In the genomic region with DNA sequence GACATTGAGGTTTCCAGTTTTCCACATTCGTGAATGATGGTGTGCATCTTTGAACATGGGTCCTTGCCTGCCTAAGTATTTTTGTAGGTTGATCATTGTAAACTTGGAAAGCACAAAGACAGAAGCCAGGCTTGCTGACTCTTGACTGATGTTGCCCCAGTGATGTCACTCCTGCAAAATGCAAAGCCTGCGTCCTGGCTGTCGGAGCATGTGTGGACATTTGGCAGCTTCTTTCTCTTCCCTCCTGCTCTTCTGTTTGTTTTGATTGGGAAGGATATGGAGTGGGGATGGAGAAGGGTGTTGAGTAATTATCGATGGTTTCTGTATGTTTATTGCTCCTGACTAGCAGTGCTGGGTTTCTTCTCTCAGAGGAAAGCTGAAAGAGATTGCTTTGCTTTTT, we compare ENCODE assay signal across 8 cellular contexts. TPM values are rescaled to one million over a fixed set of nuclear protein-coding genes. Genes with fewer than 3 reads are reported as not detected.
DNase-seq lines count a peak whose midpoint lies in the region; ATAC-seq and TF ChIP-seq lines count a peak whose summit lies in the region.
"Had no signal": no experiment of that assay in that cellular context is flagged by ENCODE, and none has a peak within 500 bp of the region (broad histone marks: within the 10 kb centered on the region; RNA-seq: fewer than 3 reads in every experiment).

No MANE protein-coding gene starts in this region.

- peaks cover 66% of the 10 kb centered on the region for H3K79me2 ChIP-seq in PC-3 (ENCODE audit: low read length)

- no peaks in the 10 kb centered on the region for H3F3A ChIP-seq in PC-3 (ENCODE audit: low read length, unreplicated experiment)

- WGBS in esophagus muscularis mucosa, result 9% methylated on average over 4 of the region's 4 CpGs

- no peak for TF ChIP-seq POLR2A in esophagus muscularis mucosa (IDR thresholded peaks at IDR 0.05; ENCODE audit: low read depth)

- TF ChIP-seq EP300 in esophagus muscularis mucosa (IDR thresholded peaks at IDR 0.05), result no peak

- BruUV-seq in PC-3 (replicated peaks; lab: Mats Ljungman, UMichigan), result no TSS peak

- CTCF ChIA-PET in PC-3 (lab: Charles Lee), result no interaction called here

- intact Hi-C loops in PC-3 (cut with micrococcal nuclease) (no loop called here), esophagus muscularis mucosa (cut with DNase I) (no loop called here), sciatic nerve (cut with DNase I) (no loop called here)

- H3K4me3 ChIP-seq in PC-3 (ENCODE audit: low read length) (0 out of 2 replicates have a peak overlapping the region, but pooled peaks have one; percentile 24), esophagus muscularis mucosa (peak overlapping the region in 1 of 4 donors; percentile 15)

- no peaks in the 10 kb centered on the region for H4K20me1 ChIP-seq in PC-3 (ENCODE audit: low read length)

- no peaks in the 10 kb centered on the region for H3K9me3 ChIP-seq in PC-3 (ENCODE audit: low read length)
- H3K9me3 ChIP-seq in esophagus muscularis mucosa, result no peaks in the 10 kb centered on the region

- DNase-seq in GM03348 (ENCODE audit: low spot score) (peak; percentile 79), PC-3 (peak; percentile 32), esophagus muscularis mucosa (ENCODE audit: extremely low spot score) (no peak), sciatic nerve (ENCODE audit: low spot score) (peak; percentile 26), T1000 (lab: John Stamatoyannopoulos, UW) (no peak), NCI-H1105 treated with DMSO at 0.1 percent for 48 hours (lab: John Stamatoyannopoulos, UW) (no peak)
- DNase-seq: NCI-H2081 treated with DMSO at 0.1 percent for 48 hours had no signal

- ATAC-seq in PC-3 (no peak), sciatic nerve (no peak), HG03378 (IDR thresholded peaks at IDR 0.05; ENCODE audit: unreplicated experiment) (no peak)

- H3K27ac ChIP-seq in PC-3 (ENCODE audit: low read length), result no peak overlapping the region
- peak overlapping the region; percentile 96 to 98 (median 97) for H3K27ac ChIP-seq in esophagus muscularis mucosa (replicated peaks in 1 of 4)

- no peak overlapping the region for H3K9ac ChIP-seq in PC-3 (ENCODE audit: low read length)

- H2AFZ ChIP-seq in PC-3 (ENCODE audit: low read length), result no peak overlapping the region

- H3K4me1 ChIP-seq in PC-3 (ENCODE audit: insufficient read depth, low read length) (peaks cover 4% of the 10 kb centered on the region; the same call in 1 of the 2 replicates), esophagus muscularis mucosa (peaks cover 35 to 63% (median 55%) of the 10 kb centered on the region in 4 donors)

- H3K36me3 ChIP-seq in PC-3 (ENCODE audit: low read depth, low read length) (no peaks in the 10 kb centered on the region), esophagus muscularis mucosa (peaks cover 0 to 7% (median 1%) of the 10 kb centered on the region in 4 donors)

- H3K9me2 ChIP-seq in PC-3 (replicated peaks; ENCODE audit: low read length), result no peaks in the 10 kb centered on the region

- TF ChIP-seq CTCF in PC-3 (conservative IDR thresholded peaks at IDR 0.05; ENCODE audit: low read depth, low read length) (no peak), esophagus muscularis mucosa (IDR thresholded peaks at IDR 0.05) (no peak)

- H3K27me3 ChIP-seq in PC-3 (ENCODE audit: low read length), result no peaks in the 10 kb centered on the region
- no peaks in the 10 kb centered on the region for H3K27me3 ChIP-seq in esophagus muscularis mucosa

- POLR2A ChIA-PET in PC-3 (lab: Charles Lee; ENCODE audit: unreplicated experiment), result no interaction called here

- H3K4me2 ChIP-seq in PC-3 (ENCODE audit: low read length), result peak overlapping the region; percentile 34; the same call in 1 of the 2 replicates

RNA-seq across cellular contexts. Expression of a gene that starts 3.2 kb away (rescaled TPM):
- total RNA-seq in PC-3 (2014; rRNA removed) (22.6 and 24.9 TPM in 2 replicates), esophagus muscularis mucosa (10 to 100 TPM; 46.1 to 94.9 (median 70.1) TPM), sciatic nerve (42.9 TPM)

RNA-seq across cellular contexts. Expression of a gene that starts 10.3 kb away (rescaled TPM):
- 6.7 and 9.6 TPM in 2 replicates for total RNA-seq in PC-3 (2014; rRNA removed)
- 10 to 100 TPM; 36.6 to 57.3 (median 52.0) TPM for total RNA-seq in esophagus muscularis mucosa
- 138 TPM for total RNA-seq in sciatic nerve

Comparison
In these comparisons a context has a peak if more than half of its experiments do, and no peak if none do; other contexts are left out.
1. DNase-seq: peak in GM03348 (single experiment), PC-3 (single experiment) and sciatic nerve (single experiment); none in esophagus muscularis mucosa (single experiment), T1000 (single experiment) and NCI-H1105 treated with DMSO at 0.1 percent for 48 hours (single experiment).